10 cellular contexts compared by ENCODE assay signal in genomic region chr11:61889831-61890230, GRCh38. TPM values are rescaled to one million over a fixed set of nuclear protein-coding genes. Genes with fewer than 3 reads are reported as not detected.
DNase-seq lines count a peak whose midpoint lies in the region; ATAC-seq, FAIRE-seq and TF ChIP-seq lines count a peak whose summit lies in the region.
"Had no signal": no experiment of that assay in that cellular context is flagged by ENCODE, and none has a peak within 500 bp of the region (broad histone marks: within the 10 kb centered on the region; RNA-seq: fewer than 3 reads in every experiment).

No MANE protein-coding gene starts in this region.

- in situ Hi-C loops in G401 (cut with HindIII; ENCODE audit: low sequenced_read_pairs), result no loop called here

- WGBS in heart right ventricle, 2 donors, result 74 to 84% methylated on average over 10 of the region's 10 CpGs

- H3K36me3 ChIP-seq in heart right ventricle (peaks cover 0 to under 1% (median 0%) of the 10 kb centered on the region in 9 donors), keratinocyte (ENCODE audit: control insufficient read depth in 2 of 2, extremely low read depth in 1 of 2, insufficient read depth in 2 of 2, low read length in 2 of 2) (peaks cover 0 to 1% of the 10 kb centered on the region in 2 experiments), uterus (no peaks in the 10 kb centered on the region)
- H3K36me3 ChIP-seq: WERI-Rb-1 had no signal

- no peaks in the 10 kb centered on the region for H4K20me1 ChIP-seq in keratinocyte (ENCODE audit: control insufficient read depth, extremely low read depth, insufficient read depth, low read length)

- dilution Hi-C loops in keratinocyte (cut with MboI; ENCODE audit: extremely low pct_ligation_motif_present, low sequenced_read_pairs), result no loop called here

- peaks cover 14 to 70% (median 56%) of the 10 kb centered on the region in 9 donors for H3K4me1 ChIP-seq in heart right ventricle
- peaks cover 16% of the 10 kb centered on the region for H3K4me1 ChIP-seq in keratinocyte (ENCODE audit: control insufficient read depth, extremely low read depth, insufficient read depth, low read length)
- peaks cover 0 to 9% of the 10 kb centered on the region in 2 donors for H3K4me1 ChIP-seq in uterus

- H3K4me3 ChIP-seq in heart right ventricle (peak overlapping the region; percentile 63 to 98 (median 93)), WI38 (ENCODE audit: low read depth, low read length) (peak overlapping the region; percentile 89), keratinocyte (ENCODE audit: control insufficient read depth in 2 of 3, extremely low read depth in 1 of 3, insufficient read depth in 2 of 3, low read depth in 1 of 3, low read length in 3 of 3) (peak overlapping the region; percentile 66 to 76 (median 75)), uterus (no peak overlapping the region)

- peak overlapping the region; percentile 90 for H3K4me2 ChIP-seq in keratinocyte (ENCODE audit: control insufficient read depth, extremely low read depth, insufficient read depth, low read depth, low read length)

- no peak for DNase-seq in heart right ventricle
- DNase-seq in left cardiac atrium, result no peak
- no peak for DNase-seq in keratinocyte (ENCODE audit: low read depth, low spot score)
- no peak for DNase-seq in uterus
- DNase-seq in G401 (ENCODE audit: low spot score), result no peak
- DNase-seq in globus pallidus (ENCODE audit: low spot score), result no peak
- DNase-seq: activated naive CD4-positive, alpha-beta T cell treated with anti-CD3 and anti-CD28 coated beads, Interleukin-2, amount 50 U/mL, for 16 hours had no signal

- TF ChIP-seq CTCF in heart right ventricle (IDR thresholded peaks at IDR 0.05) (peak in 3 of 9 donors; percentile 17 to 20 (median 19)), WI38 (IDR thresholded peaks at IDR 0.05; ENCODE audit: low read depth, low read length) (no peak), keratinocyte (optimal IDR thresholded peaks at IDR 0.05 in 1 of 3, IDR thresholded peaks at IDR 0.05 in 1 of 3, conservative IDR thresholded peaks at IDR 0.05 in 1 of 3; ENCODE audit: extremely low read depth in 1 of 3, insufficient read depth in 2 of 3, low read length in 3 of 3) (peak in 1 of 3 experiments; percentile 0), uterus (IDR thresholded peaks at IDR 0.05) (no peak)

- H3K79me2 ChIP-seq in keratinocyte (ENCODE audit: control insufficient read depth, insufficient read depth, low read length), result no peaks in the 10 kb centered on the region

- no peaks in the 10 kb centered on the region for H3K9me3 ChIP-seq in heart right ventricle
- peaks cover 4% of the 10 kb centered on the region for H3K9me3 ChIP-seq in keratinocyte (ENCODE audit: control insufficient read depth, low read depth, low read length)
- H3K9me3 ChIP-seq in uterus, result no peaks in the 10 kb centered on the region

- TF ChIP-seq POLR2A in uterus (IDR thresholded peaks at IDR 0.05), result no peak

- no peaks in the 10 kb centered on the region for H3K27me3 ChIP-seq in heart right ventricle
- H3K27me3 ChIP-seq in keratinocyte (ENCODE audit: control insufficient read depth, extremely low read depth, insufficient read depth, low read length), result peaks cover 4% of the 10 kb centered on the region
- H3K27me3 ChIP-seq in uterus, result no peaks in the 10 kb centered on the region

- no peak for FAIRE-seq in keratinocyte (lab: Jason Lieb, UNC)

- intact Hi-C loops in heart right ventricle (cut with DNase I) (loop anchor here in 6 of 10 donors (2.0 to 10.0 kb wide), 6 partner anchors 19 to 217 kb away; partner anchors contain the start of gene FADS1 (in 4 of the 6)), left cardiac atrium (cut with DNase I) (no loop called here), uterus (cut with DNase I; ENCODE audit: low total_unique reads) (loop anchor here (10.0 kb wide), 1 partner anchor 95 kb away; the partner anchor contains the start of genes FEN1 and TMEM258)

- ATAC-seq in heart right ventricle (no peak), left cardiac atrium (no peak), HG02623 (IDR thresholded peaks at IDR 0.05; ENCODE audit: unreplicated experiment) (no peak)

- peak overlapping the region in 9 of 10 donors; percentile 91 to 98 (median 96) for H3K27ac ChIP-seq in heart right ventricle
- no peak overlapping the region for H3K27ac ChIP-seq in keratinocyte (ENCODE audit: control insufficient read depth, insufficient read depth, low read length)
- H3K27ac ChIP-seq in uterus, result peak overlapping the region; percentile 78 to 97
- H3K27ac ChIP-seq: WERI-Rb-1 had no signal

- no peak overlapping the region for H3K9ac ChIP-seq in keratinocyte (ENCODE audit: control insufficient read depth, extremely low read depth, insufficient read depth, low read length)

- H3K9me1 ChIP-seq in keratinocyte (ENCODE audit: control insufficient read depth, extremely low read depth, insufficient read depth, low read length), result no peaks in the 10 kb centered on the region

- no peak overlapping the region for H2AFZ ChIP-seq in keratinocyte (ENCODE audit: control insufficient read depth, low read length)

RNA-seq across cellular contexts. Expression of gene FADS3, which starts 1.5 kb away (rescaled TPM):
- total RNA-seq in heart right ventricle, result 100 to 1,000 TPM in 1 of 10 donors, 10 to 100 TPM in 9; 54.9 to 119 (median 71.1) TPM
- polyA plus RNA-seq in heart right ventricle, result 100 to 1,000 TPM; 119 to 217 TPM
- 10 to 100 TPM; 70.5 to 90.6 TPM for total RNA-seq in left cardiac atrium
- 33.9 to 112 TPM (median 38.7 TPM) in 3 replicates for polyA plus RNA-seq in keratinocyte
- polyA plus RNA-seq in keratinocyte (2011; ENCODE audit: low read depth), result 25.1 TPM
- 47.8 and 62.3 TPM in 2 replicates for polyA plus RNA-seq in keratinocyte (2011; cell fraction: cytosol; rRNA removed)
- polyA plus RNA-seq in keratinocyte (2011; cell fraction: nucleus; rRNA removed), result 365 and 506 TPM in 2 replicates
- polyA plus RNA-seq in keratinocyte (2012; ENCODE audit: low replicate concordance), result 35.3 and 36.7 TPM in 2 replicates
- 40.9 to 95.0 TPM (median 77.6 TPM) in 3 replicates for polyA minus RNA-seq in keratinocyte
- polyA minus RNA-seq in keratinocyte (2011; cell fraction: cytosol; rRNA and poly(A)+ RNA removed), result 118 TPM
- polyA minus RNA-seq in keratinocyte (2011; cell fraction: nucleus; rRNA and poly(A)+ RNA removed), result 93.7 and 109 TPM in 2 replicates
- 10 to 100 TPM; 18.2 to 74.6 (median 32.0) TPM for total RNA-seq in uterus
- total RNA-seq in G401 (2014; rRNA removed; shearing (Covaris generic)), result 44.4 and 47.1 TPM in 2 replicates

RNA-seq across cellular contexts. Expression of gene RAB3IL1, which starts 27.5 kb away (rescaled TPM):
- total RNA-seq in heart right ventricle, result 10 to 100 TPM in 3 of 10 donors, 1 to 10 TPM in 7; 3.7 to 11.1 (median 6.6) TPM
- polyA plus RNA-seq in heart right ventricle, result 1 to 10 TPM; 8.2 to 9.7 TPM
- total RNA-seq in left cardiac atrium, result 10 to 100 TPM; 17.3 to 21.8 TPM
- 0.31 to 0.66 TPM (median 0.32 TPM) in 3 replicates for polyA plus RNA-seq in keratinocyte
- 0.81 TPM for polyA plus RNA-seq in keratinocyte (2011; ENCODE audit: low read depth)
- polyA plus RNA-seq in keratinocyte (2011; cell fraction: cytosol; rRNA removed), result 0.35 and 1.0 TPM in 2 replicates
- polyA plus RNA-seq in keratinocyte (2011; cell fraction: nucleus; rRNA removed), result 0.50 and 0.92 TPM in 2 replicates
- 0.52 and 0.79 TPM in 2 replicates for polyA plus RNA-seq in keratinocyte (2012; ENCODE audit: low replicate concordance)
- polyA minus RNA-seq in keratinocyte, result 0.10 to 0.30 TPM (median 0.13 TPM) in 3 replicates
- polyA minus RNA-seq in keratinocyte (2011; cell fraction: cytosol; rRNA and poly(A)+ RNA removed), result 1.2 TPM
- 0.21 and 0.70 TPM in 2 replicates for polyA minus RNA-seq in keratinocyte (2011; cell fraction: nucleus; rRNA and poly(A)+ RNA removed)
- total RNA-seq in uterus, result 10 to 100 TPM; 12.6 to 60.3 (median 26.8) TPM
- 12.4 and 19.0 TPM in 2 replicates for total RNA-seq in G401 (2014; rRNA removed; shearing (Covaris generic))

Comparison
In these comparisons a context has a peak if more than half of its experiments do, and no peak if none do; other contexts are left out.
1. intact Hi-C loops: an anchor here in heart right ventricle (2.0 to 10.0 kb wide) and uterus (10.0 kb wide); none called in left cardiac atrium.
2. H3K4me3 ChIP-seq: peak in heart right ventricle (10 of 10), WI38 (single experiment) and keratinocyte (3 of 3); none in uterus (0 of 2).